ENCODE assay signal across 8 cellular contexts in genomic region chr5:139561655-139562451, GRCh38. TPM values are rescaled to one million over a fixed set of nuclear protein-coding genes. Genes with fewer than 3 reads are reported as not detected.
DNase-seq lines count a peak whose midpoint lies in the region; ATAC-seq and TF ChIP-seq lines count a peak whose summit lies in the region.

No MANE protein-coding gene starts in this region.

- no peaks in the 10 kb centered on the region for H3K9me3 ChIP-seq in CD8-positive, alpha-beta memory T cell (ENCODE audit: low read length)

- peak overlapping the region; percentile 64 for H3K4me3 ChIP-seq in CD8-positive, alpha-beta memory T cell (ENCODE audit: low read length)

- no peak for TF ChIP-seq CTCF in GM20000 (IDR thresholded peaks at IDR 0.05; ENCODE audit: extremely low read depth, missing control alignments)

- H3K27ac Mint-ChIP-seq in CD8-positive, alpha-beta memory T cell, result peak overlapping the region; percentile 83 to 99 (median 96)
- peak overlapping the region; percentile 96 for H3K27ac Mint-ChIP-seq in T-helper 2 cell treated with Interferon-gamma antibody and Interleukin-4, amounts not matched to agents 5 μg/mL and 100 μg/mL, for 36 hours

- peaks cover 0 to 26% (median 0%) of the 10 kb centered on the region in 3 donors for H3K36me3 Mint-ChIP-seq in CD8-positive, alpha-beta memory T cell
- peaks cover 33% of the 10 kb centered on the region for H3K36me3 Mint-ChIP-seq in T-helper 2 cell treated with Interferon-gamma antibody and Interleukin-4, amounts not matched to agents 5 μg/mL and 100 μg/mL, for 36 hours (ENCODE audit: low read depth)

- peaks cover 42 to 54% (median 49%) of the 10 kb centered on the region in 3 donors for H3K4me1 Mint-ChIP-seq in CD8-positive, alpha-beta memory T cell
- peaks cover 26% of the 10 kb centered on the region for H3K4me1 Mint-ChIP-seq in T-helper 2 cell treated with Interferon-gamma antibody and Interleukin-4, amounts not matched to agents 5 μg/mL and 100 μg/mL, for 36 hours (ENCODE audit: low read depth)

- peak overlapping the region; percentile 77 for H3K27ac ChIP-seq in CD8-positive, alpha-beta memory T cell (ENCODE audit: low read depth, low read length)
- peak overlapping the region; percentile 95 for H3K27ac ChIP-seq in caudate nucleus (ENCODE audit: low read depth, low read length)

- peak overlapping the region; percentile 90 to 97 (median 95) for H3K4me3 Mint-ChIP-seq in CD8-positive, alpha-beta memory T cell
- H3K4me3 Mint-ChIP-seq in T-helper 2 cell treated with Interferon-gamma antibody and Interleukin-4, amounts not matched to agents 5 μg/mL and 100 μg/mL, for 36 hours, result peak overlapping the region; percentile 99

- peaks cover 49% of the 10 kb centered on the region for H3K4me1 ChIP-seq in CD8-positive, alpha-beta memory T cell (ENCODE audit: insufficient read depth, low read length)

- POLR2A ChIA-PET in CD8-positive, alpha-beta memory T cell (lab: Charles Lee), result interaction anchor here (0.5 to 2.3 kb wide), 20 partner anchors 8 to 553 kb away, joined by 3 to 14 read pairs (median 5); partner anchors contain the start of genes DNAJC18, MATR3, PAIP2 and SPATA24

- CTCF ChIA-PET in CD8-positive, alpha-beta memory T cell (lab: Charles Lee), result interaction anchor here (1.0 to 8.1 kb wide), 10 partner anchors 12 to 159 kb away, joined by 3 to 54 read pairs (median 4); no protein-coding TSS in a partner anchor

- no peaks in the 10 kb centered on the region for H3K9me3 Mint-ChIP-seq in CD8-positive, alpha-beta memory T cell
- no peaks in the 10 kb centered on the region for H3K9me3 Mint-ChIP-seq in T-helper 2 cell treated with Interferon-gamma antibody and Interleukin-4, amounts not matched to agents 5 μg/mL and 100 μg/mL, for 36 hours

- peak; percentile 11 for ATAC-seq in HG03571 (IDR thresholded peaks at IDR 0.05; ENCODE audit: unreplicated experiment)

- H3K36me3 ChIP-seq in CD8-positive, alpha-beta memory T cell (ENCODE audit: insufficient read depth, low read length), result no peaks in the 10 kb centered on the region

- no peaks in the 10 kb centered on the region for H3K27me3 ChIP-seq in CD8-positive, alpha-beta memory T cell (ENCODE audit: insufficient read depth, low read length, poor library complexity, severe bottlenecking)

- peaks cover 0 to 3% of the 10 kb centered on the region in 2 donors for H3K27me3 Mint-ChIP-seq in CD8-positive, alpha-beta memory T cell
- no peaks in the 10 kb centered on the region for H3K27me3 Mint-ChIP-seq in T-helper 2 cell treated with Interferon-gamma antibody and Interleukin-4, amounts not matched to agents 5 μg/mL and 100 μg/mL, for 36 hours (ENCODE audit: low read depth)

- DNase-seq in CD8-positive, alpha-beta memory T cell, result no peak
- DNase-seq in GM20000 (ENCODE audit: low spot score) (peak; percentile 63), caudate nucleus (lab: John Stamatoyannopoulos, UW) (peak in 38 of 61 donors; percentile 6 to 77 (median 46)), kidney tubule cell (ENCODE audit: low spot score) (peak; percentile 44), NCI-H2107 treated with DMSO at 0.1 percent for 48 hours (lab: John Stamatoyannopoulos, UW; ENCODE audit: unreplicated experiment) (no peak)
- DNase-seq in T-helper 2 cell treated with Interferon-gamma antibody and Interleukin-4, amounts not matched to agents 5 μg/mL and 100 μg/mL, for 36 hours (ENCODE audit: low spot score), result peak; percentile 51
- peak; percentile 13 for DNase-seq in stimulated activated CD4-positive, alpha-beta T cell treated with anti-CD3 and anti-CD28 coated beads, Interleukin-2, amount 100 ng/mL, for 4 hours (ENCODE audit: low read depth)

RNA-seq across cellular contexts. Expression of gene UBE2D2, which starts 0.7 kb away (rescaled TPM):
- total RNA-seq in CD8-positive, alpha-beta memory T cell, result 100 to 1,000 TPM; 253 to 274 TPM
- polyA plus RNA-seq in CD8-positive, alpha-beta memory T cell, result 285 TPM

Comparison
In these comparisons a context has a peak if more than half of its experiments do, and no peak if none do; other contexts are left out.
1. DNase-seq: peak in GM20000 (single experiment), T-helper 2 cell treated with Interferon-gamma antibody and Interleukin-4, amounts not matched to agents 5 μg/mL and 100 μg/mL, for 36 hours (single experiment), caudate nucleus (38 of 61), kidney tubule cell (single experiment) and stimulated activated CD4-positive, alpha-beta T cell treated with anti-CD3 and anti-CD28 coated beads, Interleukin-2, amount 100 ng/mL, for 4 hours (single experiment); none in CD8-positive, alpha-beta memory T cell (0 of 5) and NCI-H2107 treated with DMSO at 0.1 percent for 48 hours (single experiment).